ENCODE assay signal across 20 cellular contexts in the genomic region with DNA sequence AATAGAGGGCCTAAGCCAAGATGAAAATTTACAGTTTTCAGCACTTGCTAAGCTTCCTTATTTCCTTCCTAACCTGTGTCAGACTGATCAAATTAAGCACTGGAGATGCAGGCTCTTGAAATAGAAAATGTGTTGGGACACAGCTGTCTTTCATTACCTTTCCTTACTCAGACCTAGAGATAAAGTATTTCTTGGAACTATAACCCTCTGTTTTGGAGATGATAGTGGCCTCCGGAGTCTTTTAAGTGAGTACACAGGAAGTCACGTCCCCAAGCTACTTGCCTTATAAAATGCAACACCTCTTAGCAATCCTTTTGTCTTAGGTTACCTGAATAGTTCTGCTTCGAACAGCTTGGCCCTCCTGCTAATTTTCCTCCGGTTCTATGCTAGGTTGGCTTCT.
"Had no signal": no experiment of that assay in that cellular context is flagged by ENCODE, and none has a peak within 500 bp of the region (broad histone marks: within the 10 kb centered on the region; RNA-seq: fewer than 3 reads in every experiment).

No MANE protein-coding gene starts in this region.

- H3K27me3 Mint-ChIP-seq: activated B cell treated with CpG ODN at 0.5 μM for 24 hours; activated naive CD4-positive, alpha-beta T cell treated with anti-CD3 and anti-CD28 coated beads, Interleukin-2, amount 50 U/mL, for 24 hours had no signal

- DNase-seq: activated B cell treated with CpG ODN at 0.5 μM for 24 hours; activated gamma-delta T cell; amniotic stem cell; effector memory CD4-positive, alpha-beta T cell; gastrocnemius medialis; hippocampal formation; kidney glomerular epithelial cell; left lung; natural killer cell; ovary; stimulated activated CD4-positive, alpha-beta T cell treated with anti-CD3 and anti-CD28 coated beads, Interleukin-4, amount 100 ng/mL, for 24 hours; stimulated activated naive CD4-positive, alpha-beta T cell treated with Interleukin-2 at 50 U/mL for 16 hours; substantia nigra; T-cell; thyroid gland had no signal

- H3K9me3 Mint-ChIP-seq: activated B cell treated with CpG ODN at 0.5 μM for 24 hours; activated naive CD4-positive, alpha-beta T cell treated with anti-CD3 and anti-CD28 coated beads, Interleukin-2, amount 50 U/mL, for 24 hours; central memory CD8-positive, alpha-beta T cell; natural killer cell; T-cell had no signal

- H3K4me3 Mint-ChIP-seq: activated B cell treated with CpG ODN at 0.5 μM for 24 hours; activated naive CD4-positive, alpha-beta T cell treated with anti-CD3 and anti-CD28 coated beads, Interleukin-2, amount 50 U/mL, for 24 hours; central memory CD8-positive, alpha-beta T cell; natural killer cell; T-cell had no signal

- H3K4me1 Mint-ChIP-seq: activated B cell treated with CpG ODN at 0.5 μM for 24 hours; central memory CD8-positive, alpha-beta T cell; natural killer cell had no signal

- H3K27ac ChIP-seq: breast epithelium, esophagus muscularis mucosa, gastrocnemius medialis, left lung, ovary, prostate gland, thyroid gland had no signal

- H3K9me3 ChIP-seq: breast epithelium, esophagus muscularis mucosa, gastrocnemius medialis, left lung, ovary, prostate gland, thyroid gland had no signal

- H3K36me3 ChIP-seq: breast epithelium, esophagus muscularis mucosa, gastrocnemius medialis, left lung, ovary, prostate gland, thyroid gland had no signal

- H3K4me3 ChIP-seq: breast epithelium, esophagus muscularis mucosa, gastrocnemius medialis, left lung, ovary, prostate gland, thyroid gland had no signal

- ATAC-seq: gastrocnemius medialis, left lung, natural killer cell had no signal

- H3K27ac Mint-ChIP-seq: activated B cell treated with CpG ODN at 0.5 μM for 24 hours; activated naive CD4-positive, alpha-beta T cell treated with anti-CD3 and anti-CD28 coated beads, Interleukin-2, amount 50 U/mL, for 24 hours; natural killer cell; T-cell had no signal

- H3K36me3 Mint-ChIP-seq: activated naive CD4-positive, alpha-beta T cell treated with anti-CD3 and anti-CD28 coated beads, Interleukin-2, amount 50 U/mL, for 24 hours; natural killer cell; T-cell had no signal

- H3K4me1 ChIP-seq: breast epithelium, esophagus muscularis mucosa, gastrocnemius medialis, left lung, prostate gland, thyroid gland had no signal

- H3K27me3 ChIP-seq: breast epithelium, gastrocnemius medialis, left lung, ovary, thyroid gland had no signal
